27 cellular contexts compared by ENCODE assay signal in the genomic region with DNA sequence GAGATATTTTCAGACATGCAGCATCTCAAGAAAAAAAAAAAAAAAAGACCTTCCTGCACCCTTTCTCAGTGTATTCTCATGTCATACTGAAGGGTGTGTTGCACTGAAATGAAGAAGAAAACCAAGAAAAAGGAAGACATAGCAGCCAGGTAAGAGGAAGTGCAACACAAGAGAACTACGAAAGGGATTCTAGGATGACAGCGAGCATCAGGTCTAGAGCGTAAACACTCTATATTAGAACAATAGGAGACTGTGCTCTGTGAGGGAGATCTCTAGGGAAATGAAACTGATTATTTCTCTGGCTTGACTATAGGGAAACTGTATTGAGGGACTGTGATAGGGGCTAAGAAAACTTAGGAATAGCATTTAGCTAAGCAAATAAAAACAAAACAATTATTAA. TPM values are rescaled to one million over a fixed set of nuclear protein-coding genes. Genes with fewer than 3 reads are reported as not detected.
A peak's percentile ranks its signal among the peaks of the same experiment; 100 is the strongest.
DNase-seq lines count a peak whose midpoint lies in the region; ATAC-seq and TF ChIP-seq lines count a peak whose summit lies in the region.
"Had no signal": no experiment of that assay in that cellular context is flagged by ENCODE, and none has a peak within 500 bp of the region (broad histone marks: within the 10 kb centered on the region; RNA-seq: fewer than 3 reads in every experiment).

No MANE protein-coding gene starts in this region.

- no peak overlapping the region for H4K5ac ChIP-seq in H9 (ENCODE audit: insufficient read length, low read depth, low read length)

- H2BK20ac ChIP-seq in H9 (ENCODE audit: low read depth, low read length, poor library complexity, severe bottlenecking): no peak overlapping the region

- DNase-seq in DMS153 treated with DMSO at 0.1 percent for 48 hours (lab: John Stamatoyannopoulos, UW; ENCODE audit: unreplicated experiment) (peak; percentile 2), GM23338 (ENCODE audit: low spot score) (no peak), NCI-H748 treated with DMSO at 0.1 percent for 48 hours (lab: John Stamatoyannopoulos, UW) (peak; percentile 4), globus pallidus (ENCODE audit: low spot score) (peak; percentile 24), G401 (ENCODE audit: low spot score) (no peak), H9 (no peak), activated gamma-delta T cell treated with Interleukin-2 at 50 U/mL for 16 hours (no peak)
- DNase-seq: activated CD4-positive, alpha-beta T cell treated with anti-CD3 and anti-CD28 coated beads for 4 hours; activated CD8-positive, alpha-beta memory T cell treated with anti-CD3 and anti-CD28 coated beads for 24 hours; activated effector memory CD4-positive, alpha-beta T cell treated with anti-CD3 and anti-CD28 coated beads, Interleukin-2, amount 50 U/mL, for 16 hours; C1 segment of cervical spinal cord; Caco-2; dermis blood vessel endothelial cell; DMS79 treated with DMSO at 0.1 percent for 48 hours; gastrocnemius medialis; mesenchymal stem cell; NCI-H1105; NCI-H2081 treated with DMSO at 0.1 percent for 48 hours; NCI-H510A treated with DMSO at 0.1 percent for 48 hours; OCI-M1; stimulated activated CD4-positive, alpha-beta T cell treated with anti-CD3 and anti-CD28 coated beads, Interleukin-2, amount 100 ng/mL, for 24 hours; upper lobe of left lung had no signal

- no peak overlapping the region for H2BK12ac ChIP-seq in H9 (ENCODE audit: insufficient read length, low read depth, low read length)

- no peaks in the 10 kb centered on the region for H3K79me2 ChIP-seq in GM23338 (replicated peaks; ENCODE audit: insufficient read depth)
- H3K79me2 ChIP-seq in H9 (ENCODE audit: insufficient read depth, low read length): no peaks in the 10 kb centered on the region
- H3K79me2 ChIP-seq: parathyroid adenoma had no signal

- H3K4me3 Mint-ChIP-seq in GM23338: no peak overlapping the region
- no peak overlapping the region for H3K4me3 Mint-ChIP-seq in H9
- H3K4me3 Mint-ChIP-seq: central memory CD8-positive, alpha-beta T cell; neural progenitor cell had no signal

- peak; percentile 49 for ATAC-seq in GM23338
- ATAC-seq: gastrocnemius medialis had no signal

- no peak overlapping the region for H3K27ac ChIP-seq in GM23338 (ENCODE audit: low read depth)
- no peak overlapping the region for H3K27ac ChIP-seq in H9 (ENCODE audit: insufficient read length, low read depth, low read length)
- H3K27ac ChIP-seq: gastrocnemius medialis, HL-60, neural progenitor cell, parathyroid adenoma, right atrium auricular region, upper lobe of left lung had no signal

- no peak overlapping the region for H4K91ac ChIP-seq in H9 (ENCODE audit: insufficient read length, low read depth, low read length)

- H3K27me3 ChIP-seq in GM23338 (ENCODE audit: insufficient read depth) (no peaks in the 10 kb centered on the region), H9 (ENCODE audit: insufficient read depth, low read length) (no peaks in the 10 kb centered on the region)
- H3K27me3 ChIP-seq: gastrocnemius medialis, neural progenitor cell, right atrium auricular region, upper lobe of left lung had no signal

- H3K4me3 ChIP-seq in GM23338: no peak overlapping the region
- H3K4me3 ChIP-seq: gastrocnemius medialis, neural progenitor cell, right atrium auricular region, upper lobe of left lung had no signal

- peaks cover 13% of the 10 kb centered on the region for H3K4me1 ChIP-seq in GM23338 (ENCODE audit: insufficient read depth)
- H3K4me1 ChIP-seq in H9 (ENCODE audit: insufficient read depth, low read length): peaks cover 2% of the 10 kb centered on the region; the same call in 1 of the 2 replicates
- H3K4me1 ChIP-seq: Caco-2, gastrocnemius medialis, neural progenitor cell, parathyroid adenoma, right atrium auricular region, upper lobe of left lung had no signal

- no peak overlapping the region for H3T11ph ChIP-seq in H9 (ENCODE audit: low read length)

- H3K23ac ChIP-seq in H9 (ENCODE audit: insufficient read length, low read depth, low read length): no peak overlapping the region

- H3K23me2 ChIP-seq in H9 (ENCODE audit: insufficient read length, low read depth, low read length, poor library complexity, severe bottlenecking): no peaks in the 10 kb centered on the region

- no peak overlapping the region for H3K14ac ChIP-seq in H9 (ENCODE audit: insufficient read depth, low read length)

- H3K9me2 ChIP-seq in GM23338 (ENCODE audit: insufficient read depth): no peaks in the 10 kb centered on the region

- no peaks in the 10 kb centered on the region for H3F3A ChIP-seq in GM23338 (replicated peaks; ENCODE audit: low read depth)

- H3K4me2 ChIP-seq in GM23338: peak overlapping the region; percentile 22; the same call in 1 of the 2 replicates
- no peak overlapping the region for H3K4me2 ChIP-seq in H9 (ENCODE audit: insufficient read depth, insufficient read length, low read length)
- H3K4me2 ChIP-seq: neural progenitor cell had no signal

- peaks cover 4% of the 10 kb centered on the region for H3K27me3 Mint-ChIP-seq in GM23338 (ENCODE audit: insufficient read depth, low read depth, poor library complexity)
- no peaks in the 10 kb centered on the region; the same call in none of the 2 replicates for H3K27me3 Mint-ChIP-seq in H9 (ENCODE audit: low read depth)

- H2AK5ac ChIP-seq in H9 (ENCODE audit: insufficient read length, low read length): no peak overlapping the region

- TF ChIP-seq CTCF in GM23338 (conservative IDR thresholded peaks at IDR 0.05; ENCODE audit: low read depth in 2 of 2): no peak
- TF ChIP-seq CTCF in H9 (conservative IDR thresholded peaks at IDR 0.05): no peak

- no peak overlapping the region for H4K8ac ChIP-seq in H9 (replicated peaks; ENCODE audit: insufficient read length, low read depth, low read length)

- H3K18ac ChIP-seq in H9 (ENCODE audit: insufficient read length, low read depth, low read length): no peak overlapping the region

- H3K9ac ChIP-seq in H9 (ENCODE audit: extremely low read depth, insufficient read length, low read length): no peak overlapping the region
- H3K9ac ChIP-seq: neural progenitor cell, parathyroid adenoma had no signal

- no peak overlapping the region for H2BK120ac ChIP-seq in H9 (ENCODE audit: low read depth, low read length, poor library complexity, severe bottlenecking)

- H4K20me1 ChIP-seq in GM23338 (replicated peaks; ENCODE audit: insufficient read depth) (no peaks in the 10 kb centered on the region), H9 (ENCODE audit: control insufficient read depth, insufficient read depth, insufficient read length) (no peaks in the 10 kb centered on the region)

- H3K4ac ChIP-seq in H9 (ENCODE audit: low read depth, low read length): no peak overlapping the region

- H2AFZ ChIP-seq in GM23338 (no peak overlapping the region), H9 (ENCODE audit: low read length) (no peak overlapping the region)
- H2AFZ ChIP-seq: neural progenitor cell, parathyroid adenoma had no signal

- H3K9me3 Mint-ChIP-seq in GM23338 (peaks cover 17% of the 10 kb centered on the region), H9 (peaks cover 12 to 18% of the 10 kb centered on the region in 2 experiments)
- H3K9me3 Mint-ChIP-seq: central memory CD8-positive, alpha-beta T cell had no signal

- H3K36me3 Mint-ChIP-seq in GM23338 (ENCODE audit: low read depth) (peaks cover 12% of the 10 kb centered on the region), H9 (ENCODE audit: insufficient read depth in 1 of 3, low read depth in 3 of 3) (peaks cover 2 to 17% (median 5%) of the 10 kb centered on the region in 3 experiments; a peak in 6 of 7 replicates)
- H3K36me3 Mint-ChIP-seq: neural progenitor cell had no signal

- H3K9me3 ChIP-seq in H9 (ENCODE audit: control insufficient read depth, low read depth, low read length): no peaks in the 10 kb centered on the region
- H3K9me3 ChIP-seq: Caco-2, gastrocnemius medialis, right atrium auricular region, upper lobe of left lung had no signal

- in situ Hi-C loops in G401 (cut with HindIII; ENCODE audit: low sequenced_read_pairs): no loop called here

- no peaks in the 10 kb centered on the region for H3K36me3 ChIP-seq in GM23338 (ENCODE audit: insufficient read depth)
- H3K36me3 ChIP-seq: gastrocnemius medialis, neural progenitor cell, right atrium auricular region, upper lobe of left lung had no signal

- no peak overlapping the region for H3K56ac ChIP-seq in H9 (ENCODE audit: insufficient read length, low read depth, low read length)

- no peaks in the 10 kb centered on the region for H3K79me1 ChIP-seq in H9 (ENCODE audit: insufficient read depth, low read depth, low read length, poor library complexity, severe bottlenecking)

- no peak overlapping the region for H3K27ac Mint-ChIP-seq in GM23338
- no peak overlapping the region for H3K27ac Mint-ChIP-seq in H9
- H3K27ac Mint-ChIP-seq: neural progenitor cell had no signal

- peaks cover 18% of the 10 kb centered on the region for H3K4me1 Mint-ChIP-seq in GM23338
- H3K4me1 Mint-ChIP-seq in H9: peaks cover 9 to 12% of the 10 kb centered on the region in 2 experiments
- H3K4me1 Mint-ChIP-seq: central memory CD8-positive, alpha-beta T cell; neural progenitor cell had no signal

- no peak overlapping the region for H2BK5ac ChIP-seq in H9 (ENCODE audit: insufficient read length, low read length)

- no peak overlapping the region for H2BK15ac ChIP-seq in H9 (ENCODE audit: low read depth, low read length)

- WGBS in H9 (ENCODE audit: extremely low coverage, insufficient read length, low lambda C conversion rate): no CpG with 5 or more reads among the region's 3 CpGs

TF ChIP-seq in GM23338, 12 proteins besides CTCF, POLR2A, EP300 and RAD21 (continues in another document):
- TF ChIP-seq POLR2AphosphoS5 (IDR thresholded peaks at IDR 0.05; ENCODE audit: low read depth) (no peak), STAT1 (IDR thresholded peaks at IDR 0.05; ENCODE audit: unreplicated experiment) (no peak)

RNA-seq across cellular contexts. Expression of a gene that starts 30.0 kb away (rescaled TPM):
- 472 and 506 TPM in 2 replicates for total RNA-seq in GM23338 (2014; rRNA removed; shearing (Covaris generic))
- polyA plus RNA-seq in GM23338 (2016; fragmentation: Nextera tagmentation; extraction: Ambion mirVana): 1,033 and 1,148 TPM in 2 replicates
- 310 and 326 TPM in 2 replicates for total RNA-seq in G401 (2014; rRNA removed; shearing (Covaris generic))
- 861 and 876 TPM in 2 replicates for total RNA-seq in H9 (2021)

RNA-seq across cellular contexts. Expression of a gene that starts 37.2 kb away (rescaled TPM):
- 13.1 and 28.7 TPM in 2 replicates for total RNA-seq in GM23338 (2014; rRNA removed; shearing (Covaris generic))
- 15.3 and 18.7 TPM in 2 replicates for polyA plus RNA-seq in GM23338 (2016; fragmentation: Nextera tagmentation; extraction: Ambion mirVana)
- total RNA-seq in G401 (2014; rRNA removed; shearing (Covaris generic)): 21.8 and 26.2 TPM in 2 replicates
- 6.6 and 8.9 TPM in 2 replicates for total RNA-seq in H9 (2021)

RNA-seq across cellular contexts. Expression of a gene that starts 37.3 kb away (rescaled TPM):
- total RNA-seq in GM23338 (2014; rRNA removed; shearing (Covaris generic)): 33.9 and 59.0 TPM in 2 replicates
- 13.4 and 16.5 TPM in 2 replicates for polyA plus RNA-seq in GM23338 (2016; fragmentation: Nextera tagmentation; extraction: Ambion mirVana)
- 17.7 and 20.0 TPM in 2 replicates for total RNA-seq in G401 (2014; rRNA removed; shearing (Covaris generic))
- 43.5 TPM in 2 replicates for total RNA-seq in H9 (2021)

Comparison
In these comparisons a context has a peak if more than half of its experiments do, and no peak if none do; other contexts are left out.
1. DNase-seq: peak in DMS153 treated with DMSO at 0.1 percent for 48 hours (single experiment), NCI-H748 treated with DMSO at 0.1 percent for 48 hours (single experiment) and globus pallidus (single experiment); none in GM23338 (single experiment), G401 (single experiment), H9 (single experiment) and activated gamma-delta T cell treated with Interleukin-2 at 50 U/mL for 16 hours (single experiment).